Comparison of ENCODE assay signal across 18 cellular contexts in genomic region chr2:71786291-71787107, GRCh38.
"Had no signal": no experiment of that assay in that cellular context is flagged by ENCODE, and none has a peak within 500 bp of the region (broad histone marks: within the 10 kb centered on the region; RNA-seq: fewer than 3 reads in every experiment).

No MANE protein-coding gene starts in this region.

- DNase-seq: activated CD4-positive, alpha-beta T cell treated with anti-CD3 and anti-CD28 coated beads for 36 hours; activated CD4-positive, alpha-beta T cell treated with anti-CD3 and anti-CD28 coated beads, Interleukin-2, amount 50 U/mL, for 48 hours; activated naive CD4-positive, alpha-beta T cell treated with anti-CD3 and anti-CD28 coated beads, Interleukin-2, amount 50 U/mL, for 16 hours; activated T-cell treated with anti-CD3 and anti-CD28 coated beads, Interleukin-2, amount 50 U/mL, for 24 hours; cortex of kidney; effector CD4-positive, alpha-beta T cell; left colon; mammary epithelial cell; right lobe of liver; stimulated activated CD4-positive, alpha-beta T cell treated with anti-CD3 and anti-CD28 coated beads, Interleukin-4, amount 100 ng/mL, for 24 hours; stimulated activated naive B cell treated with anti-CD40 and anti-IgM and Interleukin-4, amounts not matched to agents 10 μg/mL and 1 μg/mL and 100 μg/mL, for 72 hours; thyroid gland; uterus had no signal

- ATAC-seq: activated CD4-positive, alpha-beta T cell treated with anti-CD3 and anti-CD28 coated beads for 36 hours; right lobe of liver; stimulated activated naive B cell treated with anti-CD40 and anti-IgM and Interleukin-4, amounts not matched to agents 10 μg/mL and 1 μg/mL and 100 μg/mL, for 72 hours; T-cell; WTC11 had no signal

- H3K4me1 ChIP-seq: right lobe of liver, thyroid gland, uterus had no signal

- H3K36me3 ChIP-seq: ascending aorta, right lobe of liver, thyroid gland, uterus had no signal

- H3K27ac ChIP-seq: ascending aorta, right lobe of liver, SK-N-MC, thyroid gland, uterus had no signal

- H3K9me3 ChIP-seq: ascending aorta, right lobe of liver, thyroid gland, uterus had no signal

- H3K27me3 ChIP-seq: ascending aorta, right lobe of liver, thyroid gland, uterus had no signal

- H3K4me2 ChIP-seq: smooth muscle cell had no signal

- H3K4me3 ChIP-seq: ascending aorta, right lobe of liver, SK-N-MC, smooth muscle cell, thyroid gland, uterus had no signal
